Comparison of ENCODE assay signal across 8 cellular contexts in genomic region chr19:40717325-40717879, GRCh38. TPM values are rescaled to one million over a fixed set of nuclear protein-coding genes. Genes with fewer than 3 reads are reported as not detected.
DNase-seq lines count a peak whose midpoint lies in the region; ATAC-seq and TF ChIP-seq lines count a peak whose summit lies in the region.

No MANE protein-coding gene starts in this region.

- H3K4me3 ChIP-seq in gastroesophageal sphincter (peak overlapping the region; percentile 77 to 92), retinal pigment epithelial cell (ENCODE audit: low read length) (peak overlapping the region; percentile 65)

- TF ChIP-seq EP300 in gastroesophageal sphincter (IDR thresholded peaks at IDR 0.05), result no peak

- peak overlapping the region; percentile 90 for H3K4me3 Mint-ChIP-seq in activated CD4-positive, alpha-beta T cell treated with anti-CD3 and anti-CD28 coated beads, Interleukin-2, amount 10 ng/mL, durations not matched to agents 24 days and 14 days

- H3K4me1 Mint-ChIP-seq in activated CD4-positive, alpha-beta T cell treated with anti-CD3 and anti-CD28 coated beads, Interleukin-2, amount 10 ng/mL, durations not matched to agents 24 days and 14 days, result peaks cover 57% of the 10 kb centered on the region

- ATAC-seq in gastroesophageal sphincter (no peak), GM18498 (IDR thresholded peaks at IDR 0.05; ENCODE audit: unreplicated experiment) (no peak), HG02759 (IDR thresholded peaks at IDR 0.05; ENCODE audit: unreplicated experiment) (no peak)

- TF ChIP-seq POLR2A in gastroesophageal sphincter (IDR thresholded peaks at IDR 0.05), result no peak

- peak overlapping the region; percentile 70 for H3K27ac Mint-ChIP-seq in activated CD4-positive, alpha-beta T cell treated with anti-CD3 and anti-CD28 coated beads, Interleukin-2, amount 10 ng/mL, durations not matched to agents 24 days and 14 days

- H3K9me3 ChIP-seq in gastroesophageal sphincter, result no peaks in the 10 kb centered on the region

- H3K36me3 Mint-ChIP-seq in activated CD4-positive, alpha-beta T cell treated with anti-CD3 and anti-CD28 coated beads, Interleukin-2, amount 10 ng/mL, durations not matched to agents 24 days and 14 days (ENCODE audit: low read depth), result peaks cover 26% of the 10 kb centered on the region

- TF ChIP-seq CTCF in VCaP (conservative IDR thresholded peaks at IDR 0.05), result peak; percentile 16; the same call in 1 of the 2 replicates
- TF ChIP-seq CTCF in gastroesophageal sphincter (IDR thresholded peaks at IDR 0.05), result no peak
- no peak for TF ChIP-seq CTCF in retinal pigment epithelial cell (conservative IDR thresholded peaks at IDR 0.05; ENCODE audit: low read depth, low read length)

- H3K27ac ChIP-seq in VCaP, result peak overlapping the region; percentile 94
- peak overlapping the region; percentile 97 to 99 (median 98) for H3K27ac ChIP-seq in gastroesophageal sphincter

- H3K9me3 Mint-ChIP-seq in activated CD4-positive, alpha-beta T cell treated with anti-CD3 and anti-CD28 coated beads, Interleukin-2, amount 10 ng/mL, durations not matched to agents 24 days and 14 days, result no peaks in the 10 kb centered on the region

- peaks cover 0 to 12% of the 10 kb centered on the region in 2 donors for H3K36me3 ChIP-seq in gastroesophageal sphincter

- no peaks in the 10 kb centered on the region for H3K27me3 ChIP-seq in gastroesophageal sphincter

- H3K4me1 ChIP-seq in gastroesophageal sphincter, result peaks cover 0 to 78% (median 39%) of the 10 kb centered on the region in 3 donors

- intact Hi-C loops in activated CD4-positive, alpha-beta T cell treated with anti-CD3 and anti-CD28 coated beads, Interleukin-2, amount 10 ng/mL, durations not matched to agents 24 days and 14 days (cut with micrococcal nuclease), result loop anchor here (2.0 to 10.0 kb wide), 4 partner anchors 55 to 545 kb away; no protein-coding TSS in a partner anchor

- no peaks in the 10 kb centered on the region for H3K27me3 Mint-ChIP-seq in activated CD4-positive, alpha-beta T cell treated with anti-CD3 and anti-CD28 coated beads, Interleukin-2, amount 10 ng/mL, durations not matched to agents 24 days and 14 days

- 0% methylated on average over 4 of the region's 20 CpGs; no CpG with 5 or more reads in 1 of the 2 donors for WGBS in gastroesophageal sphincter (ENCODE audit: low coverage in 1 of 2), 2 donors

- DNase-seq in activated CD4-positive, alpha-beta T cell treated with anti-CD3 and anti-CD28 coated beads, Interleukin-2, amount 10 ng/mL, durations not matched to agents 24 days and 14 days, result no peak
- DNase-seq in activated CD4-positive, alpha-beta T cell treated with anti-CD3 and anti-CD28 coated beads, Interleukin-2, amount 50 U/mL, for 48 hours, result no peak
- DNase-seq in retinal pigment epithelial cell (ENCODE audit: low read depth) (no peak), NCI-H2081 (lab: John Stamatoyannopoulos, UW) (no peak)

RNA-seq across cellular contexts. Expression of gene ITPKC, which starts 0.5 kb away (rescaled TPM):
- 7.7 and 8.6 TPM in 2 replicates for total RNA-seq in activated CD4-positive, alpha-beta T cell treated with anti-CD3 and anti-CD28 coated beads, Interleukin-2, amount 10 ng/mL, durations not matched to agents 24 days and 14 days
- total RNA-seq in gastroesophageal sphincter, result 10 to 100 TPM; 25.2 to 71.8 (median 30.6) TPM

RNA-seq across cellular contexts. Expression of gene COQ8B, which starts 0.7 kb away (rescaled TPM):
- 32.5 and 33.4 TPM in 2 replicates for total RNA-seq in activated CD4-positive, alpha-beta T cell treated with anti-CD3 and anti-CD28 coated beads, Interleukin-2, amount 10 ng/mL, durations not matched to agents 24 days and 14 days
- total RNA-seq in gastroesophageal sphincter, result 10 to 100 TPM; 27.3 to 50.5 (median 44.7) TPM

RNA-seq across cellular contexts. Expression of gene NUMBL, which starts 27.0 kb away (rescaled TPM):
- total RNA-seq in activated CD4-positive, alpha-beta T cell treated with anti-CD3 and anti-CD28 coated beads, Interleukin-2, amount 10 ng/mL, durations not matched to agents 24 days and 14 days, result 18.9 and 24.2 TPM in 2 replicates
- 10 to 100 TPM; 35.8 to 60.6 (median 49.1) TPM for total RNA-seq in gastroesophageal sphincter

RNA-seq across cellular contexts. Expression of gene ACTMAP, which starts 32.9 kb away (rescaled TPM):
- 8.6 and 9.4 TPM in 2 replicates for total RNA-seq in activated CD4-positive, alpha-beta T cell treated with anti-CD3 and anti-CD28 coated beads, Interleukin-2, amount 10 ng/mL, durations not matched to agents 24 days and 14 days
- total RNA-seq in gastroesophageal sphincter, result 1 to 10 TPM in 3 of 4 donors, under 1 TPM in 1; 0.89 to 2.4 (median 2.0) TPM

RNA-seq across cellular contexts. Expression of gene SNRPA, which starts 33.6 kb away (rescaled TPM):
- 268 and 273 TPM in 2 replicates for total RNA-seq in activated CD4-positive, alpha-beta T cell treated with anti-CD3 and anti-CD28 coated beads, Interleukin-2, amount 10 ng/mL, durations not matched to agents 24 days and 14 days
- 10 to 100 TPM; 24.5 to 56.0 (median 48.2) TPM for total RNA-seq in gastroesophageal sphincter
